Comparison of ENCODE assay signal across 9 cellular contexts in genomic region chr4:110193822-110194761, GRCh38. TPM values are rescaled to one million over a fixed set of nuclear protein-coding genes. Genes with fewer than 3 reads are reported as not detected.
A peak's percentile ranks its signal among the peaks of the same experiment; 100 is the strongest.
DNase-seq lines count a peak whose midpoint lies in the region; ATAC-seq, FAIRE-seq and TF ChIP-seq lines count a peak whose summit lies in the region.
"Had no signal": no experiment of that assay in that cellular context is flagged by ENCODE, and none has a peak within 500 bp of the region (broad histone marks: within the 10 kb centered on the region; RNA-seq: fewer than 3 reads in every experiment).

No MANE protein-coding gene starts in this region.

- H3K9me3 ChIP-seq in SK-N-MC (ENCODE audit: low read depth, low read length) = no peaks in the 10 kb centered on the region

- H3K27me3 ChIP-seq in GM23338 (ENCODE audit: insufficient read depth) = no peaks in the 10 kb centered on the region

- 0 out of 2 replicates have a peak, but pooled peaks cover 13% of the 10 kb centered on the region for H3F3A ChIP-seq in GM23338 (replicated peaks; ENCODE audit: low read depth)

- H3K27ac ChIP-seq in GM23338 (ENCODE audit: low read depth) (peak overlapping the region; percentile 86), SK-N-MC (peak overlapping the region; percentile 97)

- H3K36me3 Mint-ChIP-seq in GM23338 (ENCODE audit: low read depth) = peaks cover 49% of the 10 kb centered on the region
- H3K36me3 Mint-ChIP-seq in activated naive CD8-positive, alpha-beta T cell treated with anti-CD3 and anti-CD28 coated beads, Interleukin-2, amount 50 U/mL, for 24 hours (ENCODE audit: low read depth) = peaks cover 12% of the 10 kb centered on the region

- FAIRE-seq in G401.6 (lab: Jason Lieb, UNC) = peak; percentile 96

- H3K27ac Mint-ChIP-seq in GM23338 = peak overlapping the region; percentile 94
- H3K27ac Mint-ChIP-seq in activated naive CD8-positive, alpha-beta T cell treated with anti-CD3 and anti-CD28 coated beads, Interleukin-2, amount 50 U/mL, for 24 hours = peak overlapping the region; percentile 84

- TF ChIP-seq CTCF in GM23338 (conservative IDR thresholded peaks at IDR 0.05; ENCODE audit: low read depth in 2 of 2) = no peak

- peaks cover 3% of the 10 kb centered on the region; the same call in 1 of the 2 replicates for H4K20me1 ChIP-seq in GM23338 (replicated peaks; ENCODE audit: insufficient read depth)

- peak overlapping the region; percentile 7; the same call in 1 of the 3 replicates for H3K4me3 Mint-ChIP-seq in GM23338
- H3K4me3 Mint-ChIP-seq in activated naive CD8-positive, alpha-beta T cell treated with anti-CD3 and anti-CD28 coated beads, Interleukin-2, amount 50 U/mL, for 24 hours = peak overlapping the region; percentile 54

- peak; percentile 89 for DNase-seq in GM23338 (ENCODE audit: low spot score)
- DNase-seq in LHCN-M2 (ENCODE audit: low read depth) = peak; percentile 73
- peak; percentile 76 for DNase-seq in SK-N-MC (ENCODE audit: low read depth, low spot score)
- DNase-seq in activated naive CD8-positive, alpha-beta T cell treated with anti-CD3 and anti-CD28 coated beads, Interleukin-2, amount 50 U/mL, for 24 hours = peak; percentile 69
- DNase-seq in left cardiac atrium = peak; percentile 76
- DNase-seq in retina = peak; percentile 70
- DNase-seq in NK-92 treated with Interleukin-12 subunit alpha and Interleukin-12 subunit beta, amount 100 ng/mL, for 24 hours (lab: John Stamatoyannopoulos, UW) = no peak

- peaks cover 2% of the 10 kb centered on the region; the same call in 2 of the 3 replicates for H3K9me3 Mint-ChIP-seq in GM23338
- H3K9me3 Mint-ChIP-seq in activated naive CD8-positive, alpha-beta T cell treated with anti-CD3 and anti-CD28 coated beads, Interleukin-2, amount 50 U/mL, for 24 hours = no peaks in the 10 kb centered on the region

- ATAC-seq in GM23338 = peak; percentile 11
- ATAC-seq in activated naive CD8-positive, alpha-beta T cell treated with anti-CD3 and anti-CD28 coated beads, Interleukin-2, amount 50 U/mL, for 24 hours = peak; percentile 85
- ATAC-seq in left cardiac atrium = peak; percentile 35 to 55

- peaks cover 84% of the 10 kb centered on the region for H3K79me2 ChIP-seq in GM23338 (replicated peaks; ENCODE audit: insufficient read depth)

- H3K4me3 ChIP-seq in GM23338 = peak overlapping the region; percentile 96
- H3K4me3 ChIP-seq in SK-N-MC = peak overlapping the region; percentile 56
- H3K4me3 ChIP-seq: skin epidermis had no signal

- no peak overlapping the region for H2AFZ ChIP-seq in GM23338

- peak overlapping the region; percentile 88 for H3K4me2 ChIP-seq in GM23338

- peaks cover 33% of the 10 kb centered on the region for H3K4me1 Mint-ChIP-seq in GM23338
- peaks cover 39% of the 10 kb centered on the region for H3K4me1 Mint-ChIP-seq in activated naive CD8-positive, alpha-beta T cell treated with anti-CD3 and anti-CD28 coated beads, Interleukin-2, amount 50 U/mL, for 24 hours

- no peaks in the 10 kb centered on the region for H3K9me2 ChIP-seq in GM23338 (ENCODE audit: insufficient read depth)

- intact Hi-C loops in left cardiac atrium (cut with DNase I) = no loop called here

- peak overlapping the region; percentile 81 for H3K9ac ChIP-seq in SK-N-MC (ENCODE audit: insufficient read length)

- H3K4me1 ChIP-seq in GM23338 (ENCODE audit: insufficient read depth) = peaks cover 38% of the 10 kb centered on the region

- peaks cover 10% of the 10 kb centered on the region for H3K27me3 Mint-ChIP-seq in GM23338 (ENCODE audit: insufficient read depth, low read depth, poor library complexity)
- H3K27me3 Mint-ChIP-seq in activated naive CD8-positive, alpha-beta T cell treated with anti-CD3 and anti-CD28 coated beads, Interleukin-2, amount 50 U/mL, for 24 hours = no peaks in the 10 kb centered on the region

- peaks cover 7% of the 10 kb centered on the region; the same call in 1 of the 2 replicates for H3K36me3 ChIP-seq in GM23338 (ENCODE audit: insufficient read depth)
- no peaks in the 10 kb centered on the region for H3K36me3 ChIP-seq in SK-N-MC (ENCODE audit: insufficient read depth, low read length)

TF ChIP-seq in GM23338, 12 proteins besides CTCF, POLR2A, EP300 and RAD21:
- TF ChIP-seq EZH2 (IDR thresholded peaks at IDR 0.05; ENCODE audit: low read depth, unreplicated experiment) (no peak), ZNF331 (CRISPR knock-in tag; IDR thresholded peaks at IDR 0.05; ENCODE audit: low read depth) (no peak), EZH2phosphoT487 (IDR thresholded peaks at IDR 0.05; ENCODE audit: unreplicated experiment) (no peak), STAT1 (IDR thresholded peaks at IDR 0.05; ENCODE audit: unreplicated experiment) (no peak), CREB1 (CRISPR knock-in tag; IDR thresholded peaks at IDR 0.05; ENCODE audit: low read depth) (peak; percentile 54; the same call in 1 of the 2 replicates), POLR2AphosphoS5 (IDR thresholded peaks at IDR 0.05; ENCODE audit: low read depth) (peak; percentile 95), NANOG (IDR thresholded peaks at IDR 0.05; ENCODE audit: borderline replicate concordance) (no peak), ZNF462 (CRISPR knock-in tag; IDR thresholded peaks at IDR 0.05) (no peak), ZNF114 (CRISPR knock-in tag; IDR thresholded peaks at IDR 0.05) (no peak)
- TF ChIP-seq, protein P1, sequence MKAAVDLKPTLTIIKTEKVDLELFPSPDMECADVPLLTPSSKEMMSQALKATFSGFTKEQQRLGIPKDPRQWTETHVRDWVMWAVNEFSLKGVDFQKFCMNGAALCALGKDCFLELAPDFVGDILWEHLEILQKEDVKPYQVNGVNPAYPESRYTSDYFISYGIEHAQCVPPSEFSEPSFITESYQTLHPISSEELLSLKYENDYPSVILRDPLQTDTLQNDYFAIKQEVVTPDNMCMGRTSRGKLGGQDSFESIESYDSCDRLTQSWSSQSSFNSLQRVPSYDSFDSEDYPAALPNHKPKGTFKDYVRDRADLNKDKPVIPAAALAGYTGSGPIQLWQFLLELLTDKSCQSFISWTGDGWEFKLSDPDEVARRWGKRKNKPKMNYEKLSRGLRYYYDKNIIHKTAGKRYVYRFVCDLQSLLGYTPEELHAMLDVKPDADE (IDR thresholded peaks at IDR 0.05) = no peak

RNA-seq across cellular contexts. Expression of gene ELOVL6, which starts 4.3 kb away (rescaled TPM):
- 84.6 and 89.5 TPM in 2 replicates for total RNA-seq in GM23338 (2014; rRNA removed; shearing (Covaris generic))
- polyA plus RNA-seq in GM23338 (2016; fragmentation: Nextera tagmentation; extraction: Ambion mirVana) = 74.5 and 82.7 TPM in 2 replicates
- 10.4 and 10.7 TPM in 2 replicates for total RNA-seq in LHCN-M2 (2014; rRNA removed)
- 14.8 TPM for polyA plus RNA-seq in LHCN-M2 (2012)
- 10 to 100 TPM in 1 of 2 donors, 1 to 10 TPM in 1; 7.2 to 14.3 TPM for total RNA-seq in left cardiac atrium

Comparison
In these comparisons a context has a peak if more than half of its experiments do, and no peak if none do; other contexts are left out.
1. ATAC-seq: peak in every context shown above with its lines; median percentile 85 in activated naive CD8-positive, alpha-beta T cell treated with anti-CD3 and anti-CD28 coated beads, Interleukin-2, amount 50 U/mL, for 24 hours; 45 in left cardiac atrium; 11 in GM23338.